12 cellular contexts compared by ENCODE assay signal in genomic region chr11:47991894-47992293, GRCh38. TPM values are rescaled to one million over a fixed set of nuclear protein-coding genes. Genes with fewer than 3 reads are reported as not detected.
DNase-seq lines count a peak whose midpoint lies in the region; ATAC-seq and TF ChIP-seq lines count a peak whose summit lies in the region.
"Had no signal": no experiment of that assay in that cellular context is flagged by ENCODE, and none has a peak within 500 bp of the region (broad histone marks: within the 10 kb centered on the region; RNA-seq: fewer than 3 reads in every experiment).

No MANE protein-coding gene starts in this region.

- H3K9me3 ChIP-seq in colonic mucosa (no peaks in the 10 kb centered on the region), neutrophil (no peaks in the 10 kb centered on the region)
- H3K9me3 ChIP-seq: tibial artery had no signal

- H3K36me3 ChIP-seq in colonic mucosa (no peaks in the 10 kb centered on the region), neutrophil (no peaks in the 10 kb centered on the region)
- H3K36me3 ChIP-seq: tibial artery had no signal

- no peaks in the 10 kb centered on the region for H3K9me3 Mint-ChIP-seq in T-helper 2 cell treated with Interferon-gamma antibody and Interleukin-4, amounts not matched to agents 5 μg/mL and 100 μg/mL, for 36 hours

- intact Hi-C loops in colonic mucosa (cut with DNase I), result no loop called here

- peaks cover 31% of the 10 kb centered on the region for H3K4me1 ChIP-seq in colonic mucosa
- H3K4me1 ChIP-seq in neutrophil (ENCODE audit: control insufficient read depth in 1 of 2, insufficient read depth in 1 of 2, low read depth in 1 of 2, low read length in 1 of 2), result peaks cover 94 to 95% of the 10 kb centered on the region in 2 experiments

- H3K36me3 Mint-ChIP-seq in T-helper 2 cell treated with Interferon-gamma antibody and Interleukin-4, amounts not matched to agents 5 μg/mL and 100 μg/mL, for 36 hours (ENCODE audit: low read depth), result peaks cover 24% of the 10 kb centered on the region

- DNase-seq in T-helper 2 cell treated with Interferon-gamma antibody and Interleukin-4, amounts not matched to agents 5 μg/mL and 100 μg/mL, for 36 hours (ENCODE audit: low spot score), result no peak
- DNase-seq in T-helper 2 cell (no peak), M059J (ENCODE audit: low read depth) (peak; percentile 52), colonic mucosa (no peak), NCI-H2081 (lab: John Stamatoyannopoulos, UW) (no peak), CD1c-positive myeloid dendritic cell (ENCODE audit: extremely low spot score) (no peak)
- DNase-seq: activated naive CD4-positive, alpha-beta T cell; DMS 273 treated with DMSO at 0.1 percent for 48 hours; stimulated activated CD4-positive, alpha-beta T cell treated with anti-CD3 and anti-CD28 coated beads, Interleukin-12 subunit alpha, Interleukin-12 subunit beta, amount 100 ng/mL, for 4 hours; tibial artery had no signal

- ATAC-seq in HG02642 (IDR thresholded peaks at IDR 0.05; ENCODE audit: poor library complexity, unreplicated experiment), result no peak

- TF ChIP-seq CTCF in colonic mucosa (IDR thresholded peaks at IDR 0.05) (no peak), neutrophil (IDR thresholded peaks at IDR 0.05) (no peak)

- H3K4me3 ChIP-seq in colonic mucosa (no peak overlapping the region), neutrophil (ENCODE audit: low read depth in 1 of 2, low read length in 1 of 2) (peak overlapping the region in 1 of 2 experiments; percentile 12)
- H3K4me3 ChIP-seq: tibial artery had no signal

- H3K27me3 ChIP-seq in colonic mucosa (no peaks in the 10 kb centered on the region), neutrophil (no peaks in the 10 kb centered on the region)
- H3K27me3 ChIP-seq: tibial artery had no signal

- no peak overlapping the region for H3K27ac Mint-ChIP-seq in T-helper 2 cell treated with Interferon-gamma antibody and Interleukin-4, amounts not matched to agents 5 μg/mL and 100 μg/mL, for 36 hours

- H3K4me3 Mint-ChIP-seq in T-helper 2 cell treated with Interferon-gamma antibody and Interleukin-4, amounts not matched to agents 5 μg/mL and 100 μg/mL, for 36 hours, result peak overlapping the region; percentile 64

- peaks cover 32% of the 10 kb centered on the region for H3K4me1 Mint-ChIP-seq in T-helper 2 cell treated with Interferon-gamma antibody and Interleukin-4, amounts not matched to agents 5 μg/mL and 100 μg/mL, for 36 hours (ENCODE audit: low read depth)

- no peaks in the 10 kb centered on the region for H3K27me3 Mint-ChIP-seq in T-helper 2 cell treated with Interferon-gamma antibody and Interleukin-4, amounts not matched to agents 5 μg/mL and 100 μg/mL, for 36 hours (ENCODE audit: low read depth)

- H3K9ac ChIP-seq in colonic mucosa (ENCODE audit: low read depth in 2 of 2, low read length in 2 of 2), result peak overlapping the region in 1 of 2 donors; percentile 76

- H3K27ac ChIP-seq in colonic mucosa (peak overlapping the region; percentile 81), neutrophil (peak overlapping the region; percentile 78)
- H3K27ac ChIP-seq: tibial artery had no signal

RNA-seq across cellular contexts. Expression of gene PTPRJ, which starts 11.5 kb away (rescaled TPM):
- total RNA-seq in M059J (2014; rRNA removed; shearing (Covaris generic)), result 32.7 and 54.8 TPM in 2 replicates
- total RNA-seq in colonic mucosa, result 10 to 100 TPM; 37.5 to 45.7 TPM
